ENCODE assay signal across 31 cellular contexts in the genomic region with DNA sequence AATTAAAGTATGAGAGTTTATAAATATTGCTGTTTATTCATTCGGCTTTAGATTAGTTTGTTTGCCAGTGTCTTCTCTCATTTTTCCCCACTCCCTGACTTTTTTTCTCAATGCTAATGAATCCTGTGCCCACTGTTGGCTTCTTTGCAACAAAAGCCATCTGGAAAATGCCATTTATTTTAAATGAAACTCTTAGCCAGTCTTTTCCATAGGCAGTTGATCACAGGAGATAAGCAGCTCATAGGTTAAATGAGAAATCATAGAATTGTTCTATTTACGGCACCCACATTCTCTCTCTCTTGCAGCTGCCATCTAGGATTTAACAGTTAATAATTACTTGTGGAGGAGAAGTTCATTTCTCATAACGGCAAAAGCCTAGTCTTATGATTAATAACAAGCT.
"Had no signal": no experiment of that assay in that cellular context is flagged by ENCODE, and none has a peak within 500 bp of the region (broad histone marks: within the 10 kb centered on the region; RNA-seq: fewer than 3 reads in every experiment).

No MANE protein-coding gene starts in this region.

- H3K27me3 ChIP-seq: adrenal gland, body of pancreas, brain microvascular endothelial cell, breast epithelium had no signal

- H3K9me3 ChIP-seq: adrenal gland, body of pancreas, breast epithelium had no signal

- DNase-seq: activated B cell treated with CpG ODN at 0.5 μM for 24 hours; activated CD4-positive, alpha-beta memory T cell treated with anti-CD3 and anti-CD28 coated beads for 36 hours; activated CD4-positive, alpha-beta T cell treated with anti-CD3 and anti-CD28 coated beads for 4 hours; activated CD4-positive, alpha-beta T cell treated with anti-CD3 and anti-CD28 coated beads, Interleukin-2, amount 10 ng/mL, durations not matched to agents 24 days and 14 days; activated CD4-positive, alpha-beta T cell treated with anti-CD3 and anti-CD28 coated beads, Interleukin-2, amount 50 U/mL, for 1 hour; activated CD4-positive, alpha-beta T cell treated with anti-CD3 and anti-CD28 coated beads, Interleukin-2, amount 50 U/mL, for 4 hours; activated CD4-positive, CD25-positive, alpha-beta regulatory T cell treated with anti-CD3 and anti-CD28 coated beads, Interleukin-2, amount 50 U/mL, for 72 hours; activated CD8-positive, alpha-beta memory T cell treated with anti-CD3 and anti-CD28 coated beads, Interleukin-2, amount 50 U/mL, for 4 hours; activated CD8-positive, alpha-beta T cell treated with anti-CD3 and anti-CD28 coated beads for 36 hours; activated effector memory CD4-positive, alpha-beta T cell treated with anti-CD3 and anti-CD28 coated beads, Interleukin-2, amount 50 U/mL, for 16 hours; activated gamma-delta T cell treated with Interleukin-2 at 50 U/mL for 16 hours; activated naive CD4-positive, alpha-beta T cell; activated naive CD4-positive, alpha-beta T cell treated with anti-CD3 and anti-CD28 coated beads for 36 hours; activated naive CD4-positive, alpha-beta T cell treated with anti-CD3 and anti-CD28 coated beads, Interleukin-2, amount 50 U/mL, for 16 hours; activated naive CD8-positive, alpha-beta T cell treated with anti-CD3 and anti-CD28 coated beads for 36 hours; activated T-cell treated with anti-CD3 and anti-CD28 coated beads for 4 hours; activated T-cell treated with anti-CD3 and anti-CD28 coated beads, Interleukin-2, amount 50 U/mL, for 1 hour; activated T-cell treated with anti-CD3 and anti-CD28 coated beads, Interleukin-2, amount 50 U/mL, for 4 hours; activated T-cell treated with anti-CD3 and anti-CD28 coated beads, Interleukin-2, amount 50 U/mL, for 72 hours; adrenal gland; amniotic stem cell; aorta; body of pancreas; brain microvascular endothelial cell; central memory CD4-positive, alpha-beta T cell; T-helper 17 cell; T-helper 9 cell had no signal

- H3K36me3 ChIP-seq: adrenal gland, brain microvascular endothelial cell, breast epithelium had no signal

- H3K4me3 ChIP-seq: adrenal gland, body of pancreas, breast epithelium had no signal

- H3K27ac ChIP-seq: adrenal gland, body of pancreas, brain microvascular endothelial cell, breast epithelium, VCaP had no signal

- ATAC-seq: activated CD8-positive, alpha-beta T cell treated with anti-CD3 and anti-CD28 coated beads for 36 hours; activated naive CD4-positive, alpha-beta T cell treated with anti-CD3 and anti-CD28 coated beads, Interleukin-2, amount 50 U/mL, for 72 hours; activated T-cell treated with anti-CD3 and anti-CD28 coated beads, Interleukin-2, amount 50 U/mL, for 4 hours; activated T-cell treated with anti-CD3 and anti-CD28 coated beads, Interleukin-2, amount 50 U/mL, for 72 hours; activated T-helper 17 cell treated with anti-CD3 and anti-CD28 coated beads, Interleukin-2, amount 50 U/mL, for 72 hours; body of pancreas; T-helper 17 cell had no signal

- H3K4me1 ChIP-seq: adrenal gland, body of pancreas, breast epithelium had no signal
